14 cellular contexts compared by ENCODE assay signal in genomic region chr3:117586161-117586560, GRCh38.
"Had no signal": no experiment of that assay in that cellular context is flagged by ENCODE, and none has a peak within 500 bp of the region (broad histone marks: within the 10 kb centered on the region; RNA-seq: fewer than 3 reads in every experiment).

No MANE protein-coding gene starts in this region.

- H3K9me3 ChIP-seq: gastrocnemius medialis, heart left ventricle, thyroid gland had no signal

- H3K36me3 ChIP-seq: gastrocnemius medialis, heart left ventricle, thyroid gland, WERI-Rb-1 had no signal

- H3K4me3 ChIP-seq: gastrocnemius medialis, heart left ventricle, thyroid gland had no signal

- H3K27ac ChIP-seq: gastrocnemius medialis, heart left ventricle, thyroid gland, WERI-Rb-1 had no signal

- DNase-seq: activated CD4-positive, alpha-beta T cell treated with anti-CD3 and anti-CD28 coated beads for 1 hour; activated CD4-positive, alpha-beta T cell treated with anti-CD3 and anti-CD28 coated beads, Interleukin-2, amount 50 U/mL, for 4 hours; cerebellar nuclear complex; cortex of kidney; gastrocnemius medialis; heart left ventricle; kidney glomerular epithelial cell; left ventricle myocardium superior; nephron progenitor cell; occipital lobe; retina; stimulated activated naive CD4-positive, alpha-beta T cell; thyroid gland; WERI-Rb-1 had no signal

- H3K27me3 ChIP-seq: gastrocnemius medialis, heart left ventricle, thyroid gland had no signal

- H3K4me1 ChIP-seq: gastrocnemius medialis, heart left ventricle, thyroid gland had no signal
